Comparison of ENCODE assay signal across 8 cellular contexts in the genomic region with DNA sequence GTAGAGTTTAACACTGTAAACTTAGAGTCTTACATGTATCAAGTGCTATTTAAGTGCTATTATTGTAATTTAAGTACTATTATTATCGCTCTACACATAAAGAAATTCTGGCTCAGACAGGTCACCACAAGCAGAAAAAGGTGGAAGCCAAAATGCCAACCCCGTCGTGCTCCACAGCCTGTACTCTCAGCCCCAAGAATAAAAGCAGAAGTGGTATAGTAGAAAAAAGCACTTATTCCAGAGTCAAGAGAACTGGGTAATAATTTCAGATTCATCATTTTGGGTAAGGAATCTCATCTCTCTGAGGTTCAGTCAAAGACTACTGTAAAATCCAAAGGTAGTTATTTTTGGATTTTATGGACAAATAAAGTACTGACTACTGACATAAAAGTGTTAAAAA. TPM values are rescaled to one million over a fixed set of nuclear protein-coding genes. Genes with fewer than 3 reads are reported as not detected.
DNase-seq lines count a peak whose midpoint lies in the region; ATAC-seq, FAIRE-seq and TF ChIP-seq lines count a peak whose summit lies in the region.

No MANE protein-coding gene starts in this region.

- peak overlapping the region; percentile 95 for H3K27ac Mint-ChIP-seq in activated naive CD4-positive, alpha-beta T cell treated with anti-CD3 and anti-CD28 coated beads, Interleukin-2, amount 10 ng/mL, durations not matched to agents 7 days and 5 days

- H3K27ac ChIP-seq in GM12878 (ENCODE audit: control insufficient read depth, insufficient read depth) (peak overlapping the region; percentile 92), muscle layer of colon (ENCODE audit: low read depth, low read length) (no peak overlapping the region)

- BruUV-seq in GM12878 (replicated peaks; lab: Mats Ljungman, UMichigan), result no TSS peak

- H3K27me3 ChIP-seq in MG63 (no peaks in the 10 kb centered on the region), GM12878 (replicated peaks in 1 of 2; ENCODE audit: control insufficient read depth in 2 of 2, insufficient read depth in 2 of 2, low read length in 1 of 2) (peaks cover 0 to 2% of the 10 kb centered on the region in 2 experiments; a peak in 1 of 4 replicates), muscle layer of colon (ENCODE audit: control insufficient read depth in 1 of 2, insufficient read depth in 2 of 2, low read length in 2 of 2) (no peaks in the 10 kb centered on the region)

- H3K9me3 ChIP-seq in MG63 (no peaks in the 10 kb centered on the region), GM12878 (replicated peaks; ENCODE audit: control insufficient read depth, insufficient read depth, low read length) (no peaks in the 10 kb centered on the region), muscle layer of colon (ENCODE audit: low read length) (no peaks in the 10 kb centered on the region)

- H3K36me3 Mint-ChIP-seq in activated naive CD4-positive, alpha-beta T cell treated with anti-CD3 and anti-CD28 coated beads, Interleukin-2, amount 10 ng/mL, durations not matched to agents 7 days and 5 days, result peaks cover 27% of the 10 kb centered on the region

- RAD21 ChIA-PET in GM12878 (lab: Charles Lee; ENCODE audit: unreplicated experiment), result interaction anchor here (1.3 to 2.4 kb wide), 2 partner anchors 13 to 260 kb away, joined by 3 to 8 read pairs; a partner anchor contains a TSS

- TF ChIP-seq POLR2A in GM12878 (IDR thresholded peaks at IDR 0.05; ENCODE audit: low read depth, low read length), result no peak

- H3K4me3 Mint-ChIP-seq in activated naive CD4-positive, alpha-beta T cell treated with anti-CD3 and anti-CD28 coated beads, Interleukin-2, amount 10 ng/mL, durations not matched to agents 7 days and 5 days, result peak overlapping the region; percentile 98

- no peaks in the 10 kb centered on the region for H3K9me3 Mint-ChIP-seq in activated naive CD4-positive, alpha-beta T cell treated with anti-CD3 and anti-CD28 coated beads, Interleukin-2, amount 10 ng/mL, durations not matched to agents 7 days and 5 days

- H3K4me3 ChIP-seq in MG63 (peak overlapping the region; percentile 99), GM12878 (peak overlapping the region; percentile 92), muscle layer of colon (ENCODE audit: low read depth in 1 of 2, low read length in 2 of 2) (peak overlapping the region; percentile 63 to 95)

- no peak for TF ChIP-seq RAD21 in GM12878 (IDR thresholded peaks at IDR 0.05; ENCODE audit: insufficient read depth, low read depth, low read length)

- no peak for DNase-seq in activated naive CD4-positive, alpha-beta T cell treated with anti-CD3 and anti-CD28 coated beads, Interleukin-2, amount 10 ng/mL, durations not matched to agents 7 days and 5 days
- DNase-seq in activated naive CD4-positive, alpha-beta T cell treated with Interleukin-2 at 50 U/mL for 16 hours, result no peak
- DNase-seq in MG63, result no peak
- no peak for DNase-seq in GM12878 (ENCODE audit: low read depth, low spot score)
- no peak for DNase-seq in NCI-H2171 (lab: John Stamatoyannopoulos, UW)
- no peak for DNase-seq in hippocampal formation (lab: John Stamatoyannopoulos, UW)

- peaks cover 6% of the 10 kb centered on the region for H3K27me3 Mint-ChIP-seq in activated naive CD4-positive, alpha-beta T cell treated with anti-CD3 and anti-CD28 coated beads, Interleukin-2, amount 10 ng/mL, durations not matched to agents 7 days and 5 days

- no peak for FAIRE-seq in GM12878 (lab: Jason Lieb, UNC)

- no peaks in the 10 kb centered on the region; the same call in none of the 2 replicates for H4K20me1 ChIP-seq in GM12878 (ENCODE audit: control insufficient read depth, insufficient read depth)

- intact Hi-C loops in GM12878 (cut with micrococcal nuclease; ENCODE audit: unreplicated experiment), result loop anchor here (1.0 to 10.0 kb wide), 4 partner anchors 13 to 653 kb away; a partner anchor contains a TSS

- peaks cover 60% of the 10 kb centered on the region for H3K79me2 ChIP-seq in GM12878 (ENCODE audit: control insufficient read depth, insufficient read depth, low read length)

- no peaks in the 10 kb centered on the region; the same call in 1 of the 2 replicates for H3K4me1 ChIP-seq in GM12878 (ENCODE audit: control insufficient read depth, insufficient read depth, low read length)
- H3K4me1 ChIP-seq in muscle layer of colon (ENCODE audit: insufficient read depth, low read length), result peaks cover 4% of the 10 kb centered on the region

- TF ChIP-seq CTCF in GM12878 (IDR thresholded peaks at IDR 0.05 in 2 of 3, conservative IDR thresholded peaks at IDR 0.05 in 1 of 3; ENCODE audit: control insufficient read depth in 2 of 3, extremely low read depth in 1 of 3, insufficient read depth in 1 of 3, low read depth in 3 of 3, low read length in 3 of 3), result no peak

- H3K4me2 ChIP-seq in GM12878 (ENCODE audit: control insufficient read depth, insufficient read depth), result peak overlapping the region; percentile 69

- in situ Hi-C loops in GM12878 (cut with MboI), result no loop called here

- ATAC-seq in GM12878 (peak; percentile 71), GM19463 (IDR thresholded peaks at IDR 0.05; ENCODE audit: unreplicated experiment) (no peak)

- peaks cover 39% of the 10 kb centered on the region for H3K4me1 Mint-ChIP-seq in activated naive CD4-positive, alpha-beta T cell treated with anti-CD3 and anti-CD28 coated beads, Interleukin-2, amount 10 ng/mL, durations not matched to agents 7 days and 5 days

- 0% methylated on average over 3 of the region's 3 CpGs for WGBS in GM12878 (ENCODE audit: insufficient coverage, insufficient replicate concordance, low lambda C conversion rate, missing lambda C conversion rate)

- H3K36me3 ChIP-seq in MG63 (peaks cover 8% of the 10 kb centered on the region), GM12878 (ENCODE audit: control insufficient read depth in 2 of 2, insufficient read depth in 2 of 2, low read length in 1 of 2) (no peaks in the 10 kb centered on the region), muscle layer of colon (ENCODE audit: insufficient read depth, low read length) (no peaks in the 10 kb centered on the region)

- SMC1A ChIA-PET in GM12878 (lab: Charles Lee; ENCODE audit: uncharacterized antibody, unreplicated experiment), result interaction anchor here (1.1 to 2.4 kb wide), 5 partner anchors 12 to 43 kb away, joined by 3 to 8 read pairs (median 6); no protein-coding TSS in a partner anchor

- CTCF ChIA-PET in activated naive CD4-positive, alpha-beta T cell treated with anti-CD3 and anti-CD28 coated beads, Interleukin-2, amount 10 ng/mL, durations not matched to agents 7 days and 5 days (lab: Charles Lee), result interaction anchor here (1.5 kb wide), 1 partner anchor 14 kb away, joined by 3 read pairs; no protein-coding TSS in a partner anchor
- CTCF ChIA-PET in GM12878 (lab: Yijun Ruan, JAX), result interaction anchor here (0.7 to 1.6 kb wide), 3 partner anchors 17 to 105 kb away, joined by 3 to 4 read pairs (median 3); no protein-coding TSS in a partner anchor

- POLR2A ChIA-PET in GM12878 (lab: Charles Lee), result interaction anchor here (2.8 to 4.1 kb wide), 2 partner anchors 14 to 96 kb away, joined by 11 to 19 read pairs; a partner anchor contains a TSS

- no peak overlapping the region for H2AFZ ChIP-seq in GM12878 (ENCODE audit: control insufficient read depth, low read depth, low read length)

- 0 out of 4 replicates have a peak, but pooled peaks of 1 of the 2 experiments have one; percentile 16 for TF ChIP-seq EP300 in GM12878 (IDR thresholded peaks at IDR 0.05; ENCODE audit: borderline replicate concordance in 1 of 2, control insufficient read depth in 1 of 2, low read depth in 2 of 2, low read length in 2 of 2)

- H3K9ac ChIP-seq in GM12878 (ENCODE audit: control insufficient read depth, insufficient read depth, low read length) (peak overlapping the region; percentile 80), muscle layer of colon (ENCODE audit: low read length) (peak overlapping the region; percentile 92)

RNA-seq across cellular contexts. Expression of a gene that starts 0.9 kb away (rescaled TPM):
- total RNA-seq in MG63 (2014; rRNA removed; shearing (Covaris generic); ENCODE audit: low replicate concordance), result 9.6 and 15.7 TPM in 2 replicates
- total RNA-seq in GM12878 (2013; cell fraction: nucleolus; rRNA removed), result 45.4 and 51.5 TPM in 2 replicates
- total RNA-seq in GM12878 (2014; rRNA removed), result 16.5 and 20.8 TPM in 2 replicates
- total RNA-seq in GM12878 (2014; rRNA removed; fragmentation: Illumina TruSeq; extraction: Trizol), result 27.0 TPM in 2 replicates
- total RNA-seq in GM12878 (2021), result 15.5 and 16.5 TPM in 2 replicates
- 6.1 TPM for polyA plus RNA-seq in GM12878 (2011; ENCODE audit: low read depth)
- 24.1 and 41.6 TPM in 2 replicates for polyA plus RNA-seq in GM12878 (2011; rRNA removed)
- polyA plus RNA-seq in GM12878 (2011; cell fraction: cytosol; rRNA removed), result 5.8 and 7.2 TPM in 2 replicates
- 20.8 and 31.8 TPM in 2 replicates for polyA plus RNA-seq in GM12878 (2011; cell fraction: nucleus; rRNA removed)
- 8.0 and 13.9 TPM in 2 replicates for polyA plus RNA-seq in GM12878 (2012)
- 22.6 and 33.5 TPM in 2 replicates for polyA plus RNA-seq in GM12878 (2014; fragmentation: Illumina TruSeq; extraction: Trizol)
- 10 to 100 TPM in 1 of 2 experiments, 1 to 10 TPM in 1; 10.0 to 16.4 TPM for polyA plus RNA-seq in GM12878 (2014; fragmentation: Nextera tagmentation; extraction: Ambion mirVana)
- polyA plus RNA-seq in GM12878 (2014; rRNA removed), result 13.1 and 14.4 TPM in 2 replicates
- 10 to 100 TPM; 19.6 to 19.8 TPM for polyA plus RNA-seq in GM12878 (2016; fragmentation: Nextera tagmentation; extraction: Ambion mirVana)
- 11.3 TPM in 2 replicates for polyA minus RNA-seq in GM12878 (2011; rRNA and poly(A)+ RNA removed)
- polyA minus RNA-seq in GM12878 (2011; cell fraction: cytosol; rRNA and poly(A)+ RNA removed), result 6.9 and 9.8 TPM in 2 replicates
- 16.2 and 20.0 TPM in 2 replicates for polyA minus RNA-seq in GM12878 (2011; cell fraction: nucleus; rRNA and poly(A)+ RNA removed)

RNA-seq across cellular contexts. Expression of a gene that starts 13.4 kb away (rescaled TPM):
- total RNA-seq in MG63 (2014; rRNA removed; shearing (Covaris generic); ENCODE audit: low replicate concordance), result 2.8 and 9.5 TPM in 2 replicates
- 12.5 and 15.5 TPM in 2 replicates for total RNA-seq in GM12878 (2013; cell fraction: nucleolus; rRNA removed)
- total RNA-seq in GM12878 (2014; rRNA removed), result 4.2 and 4.8 TPM in 2 replicates
- total RNA-seq in GM12878 (2014; rRNA removed; fragmentation: Illumina TruSeq; extraction: Trizol), result 7.0 and 7.6 TPM in 2 replicates
- total RNA-seq in GM12878 (2021), result 6.0 and 7.0 TPM in 2 replicates
- 1.6 TPM for polyA plus RNA-seq in GM12878 (2011; ENCODE audit: low read depth)
- 4.8 and 10.6 TPM in 2 replicates for polyA plus RNA-seq in GM12878 (2011; rRNA removed)
- 1.5 and 1.7 TPM in 2 replicates for polyA plus RNA-seq in GM12878 (2011; cell fraction: cytosol; rRNA removed)
- polyA plus RNA-seq in GM12878 (2011; cell fraction: nucleus; rRNA removed), result 5.7 and 6.0 TPM in 2 replicates
- polyA plus RNA-seq in GM12878 (2012), result 3.4 and 4.1 TPM in 2 replicates
- polyA plus RNA-seq in GM12878 (2014; fragmentation: Illumina TruSeq; extraction: Trizol), result 4.7 and 5.9 TPM in 2 replicates
- 1 to 10 TPM; 1.9 to 2.5 TPM for polyA plus RNA-seq in GM12878 (2014; fragmentation: Nextera tagmentation; extraction: Ambion mirVana)
- 2.9 and 4.6 TPM in 2 replicates for polyA plus RNA-seq in GM12878 (2014; rRNA removed)
- 1 to 10 TPM; 3.0 to 4.4 TPM for polyA plus RNA-seq in GM12878 (2016; fragmentation: Nextera tagmentation; extraction: Ambion mirVana)
- 3.4 and 3.8 TPM in 2 replicates for polyA minus RNA-seq in GM12878 (2011; rRNA and poly(A)+ RNA removed)
- 2.6 and 3.6 TPM in 2 replicates for polyA minus RNA-seq in GM12878 (2011; cell fraction: cytosol; rRNA and poly(A)+ RNA removed)
- 3.1 and 5.0 TPM in 2 replicates for polyA minus RNA-seq in GM12878 (2011; cell fraction: nucleus; rRNA and poly(A)+ RNA removed)

RNA-seq across cellular contexts. Expression of a gene that starts 51.3 kb away (rescaled TPM):
- 0.20 TPM in 1 of 2 replicates, not detected in the other for total RNA-seq in MG63 (2014; rRNA removed; shearing (Covaris generic); ENCODE audit: low replicate concordance)
- 0.17 and 0.34 TPM in 2 replicates for total RNA-seq in GM12878 (2013; cell fraction: nucleolus; rRNA removed)
- total RNA-seq in GM12878 (2014; rRNA removed), result 0.23 and 0.27 TPM in 2 replicates
- 0.22 and 0.28 TPM in 2 replicates for total RNA-seq in GM12878 (2014; rRNA removed; fragmentation: Illumina TruSeq; extraction: Trizol)
- 0.13 and 0.28 TPM in 2 replicates for total RNA-seq in GM12878 (2021)
- not detected for polyA plus RNA-seq in GM12878 (2011; ENCODE audit: low read depth)
- polyA plus RNA-seq in GM12878 (2011; rRNA removed), result 0.08 and 0.10 TPM in 2 replicates
- polyA plus RNA-seq in GM12878 (2011; cell fraction: cytosol; rRNA removed), result 0.01 and 0.03 TPM in 2 replicates
- polyA plus RNA-seq in GM12878 (2011; cell fraction: nucleus; rRNA removed), result 0.16 and 0.48 TPM in 2 replicates
- 0.05 and 0.06 TPM in 2 replicates for polyA plus RNA-seq in GM12878 (2012)
- polyA plus RNA-seq in GM12878 (2014; fragmentation: Illumina TruSeq; extraction: Trizol), result 0.16 and 0.21 TPM in 2 replicates
- under 1 TPM; 0.07 to 0.23 TPM for polyA plus RNA-seq in GM12878 (2014; fragmentation: Nextera tagmentation; extraction: Ambion mirVana)
- polyA plus RNA-seq in GM12878 (2014; rRNA removed), result 0.08 and 0.23 TPM in 2 replicates
- polyA plus RNA-seq in GM12878 (2016; fragmentation: Nextera tagmentation; extraction: Ambion mirVana), result under 1 TPM in 1 of 2 experiments, not detected in 1; 0.09 TPM
- not detected in 2 replicates for polyA minus RNA-seq in GM12878 (2011; rRNA and poly(A)+ RNA removed)
- not detected in 2 replicates for polyA minus RNA-seq in GM12878 (2011; cell fraction: cytosol; rRNA and poly(A)+ RNA removed)
- polyA minus RNA-seq in GM12878 (2011; cell fraction: nucleus; rRNA and poly(A)+ RNA removed), result 0.57 TPM in 1 of 2 replicates, not detected in the other
